Comparison of ENCODE assay signal across 23 cellular contexts in the genomic region with DNA sequence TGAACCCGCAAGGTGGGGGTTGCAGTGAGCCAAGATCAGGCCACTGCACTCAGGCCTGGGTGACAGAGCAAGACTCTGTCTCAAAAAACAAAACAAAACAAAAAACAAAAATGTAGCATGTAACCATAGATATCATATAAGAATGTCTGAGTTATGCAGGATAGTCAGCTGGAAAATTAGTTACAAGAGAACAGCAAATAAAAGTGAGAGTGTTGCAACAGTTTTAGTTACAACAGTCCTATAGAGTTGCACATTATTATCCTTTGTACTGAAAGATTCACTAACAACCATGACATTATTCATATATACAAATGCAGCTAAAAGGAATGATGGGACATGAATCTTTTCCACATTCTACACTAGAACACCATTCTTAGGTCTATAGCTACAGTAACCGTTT.
"Had no signal": no experiment of that assay in that cellular context is flagged by ENCODE, and none has a peak within 500 bp of the region (broad histone marks: within the 10 kb centered on the region; RNA-seq: fewer than 3 reads in every experiment).

No MANE protein-coding gene starts in this region.

- H3K27ac ChIP-seq: SJSA1 had no signal

- ATAC-seq: activated CD4-positive, CD25-positive, alpha-beta regulatory T cell treated with anti-CD3 and anti-CD28 coated beads, Interleukin-2, amount 50 U/mL, for 24 hours; activated CD8-positive, alpha-beta memory T cell treated with anti-CD3 and anti-CD28 coated beads, Interleukin-2, amount 10 ng/mL, durations not matched to agents 7 days and 5 days; PC-3 had no signal

- H3K36me3 ChIP-seq: SJSA1 had no signal

- H3K27me3 ChIP-seq: SJSA1 had no signal

- H3K4me3 ChIP-seq: SJSA1 had no signal

- H3K27me3 Mint-ChIP-seq: activated CD8-positive, alpha-beta memory T cell treated with anti-CD3 and anti-CD28 coated beads, Interleukin-2, amount 10 ng/mL, durations not matched to agents 7 days and 5 days; activated naive CD4-positive, alpha-beta T cell treated with anti-CD3 and anti-CD28 coated beads, Interleukin-2, amount 50 U/mL, for 24 hours; activated T-cell treated with anti-CD3 and anti-CD28 coated beads, Interleukin-2, amount 50 U/mL, for 24 hours; brain; central memory CD8-positive, alpha-beta T cell had no signal

- H3K9me3 Mint-ChIP-seq: activated naive CD4-positive, alpha-beta T cell treated with anti-CD3 and anti-CD28 coated beads, Interleukin-2, amount 50 U/mL, for 24 hours; activated T-cell treated with anti-CD3 and anti-CD28 coated beads, Interleukin-2, amount 50 U/mL, for 24 hours; activated T-helper 1 cell treated with anti-CD3 and anti-CD28 coated beads, Interleukin-12 subunit alpha, Interleukin-12 subunit beta, Interleukin-2, Interleukin-4 antibody, amounts not matched to agents 30 ng/mL and 10 ng/mL and 1 ng/mL, durations not matched to agents 14 hours and 24 hours and 36 hours; central memory CD8-positive, alpha-beta T cell; T-helper 1 cell treated with Interleukin-12 subunit alpha and Interleukin-12 subunit beta and Interleukin-4 antibody, amounts not matched to agents 30 μg/mL and 1 μg/mL, for 36 hours had no signal

- DNase-seq: activated CD4-positive, alpha-beta T cell treated with anti-CD3 and anti-CD28 coated beads for 4 hours; activated CD4-positive, alpha-beta T cell treated with anti-CD3 and anti-CD28 coated beads, Interleukin-2, amount 50 U/mL, for 48 hours; activated CD8-positive, alpha-beta memory T cell treated with anti-CD3 and anti-CD28 coated beads, Interleukin-2, amount 10 ng/mL, durations not matched to agents 7 days and 5 days; activated effector memory CD4-positive, alpha-beta T cell treated with Interleukin-2 at 50 U/mL for 16 hours; activated naive CD4-positive, alpha-beta T cell; activated T-cell treated with anti-CD3 and anti-CD28 coated beads, Interleukin-2, amount 50 U/mL, for 24 hours; amygdala; KG1; NCI-H1105 treated with DMSO at 0.1 percent for 48 hours; NCI-H1436 treated with DMSO at 0.1 percent for 48 hours; NCI-H187; NCI-H2081; NCI-H446; NCI-H524; PC-3; SHP77 had no signal

- H3K4me3 Mint-ChIP-seq: activated CD8-positive, alpha-beta memory T cell treated with anti-CD3 and anti-CD28 coated beads, Interleukin-2, amount 10 ng/mL, durations not matched to agents 7 days and 5 days; activated naive CD4-positive, alpha-beta T cell treated with anti-CD3 and anti-CD28 coated beads, Interleukin-2, amount 50 U/mL, for 24 hours; activated T-cell treated with anti-CD3 and anti-CD28 coated beads, Interleukin-2, amount 50 U/mL, for 24 hours; activated T-helper 1 cell treated with anti-CD3 and anti-CD28 coated beads, Interleukin-12 subunit alpha, Interleukin-12 subunit beta, Interleukin-2, Interleukin-4 antibody, amounts not matched to agents 30 ng/mL and 10 ng/mL and 1 ng/mL, durations not matched to agents 14 hours and 24 hours and 36 hours; brain; central memory CD8-positive, alpha-beta T cell; T-helper 1 cell treated with Interleukin-12 subunit alpha and Interleukin-12 subunit beta and Interleukin-4 antibody, amounts not matched to agents 30 μg/mL and 1 μg/mL, for 36 hours had no signal

- H3K9me3 ChIP-seq: SJSA1 had no signal

- H3K27ac Mint-ChIP-seq: activated CD8-positive, alpha-beta memory T cell treated with anti-CD3 and anti-CD28 coated beads, Interleukin-2, amount 10 ng/mL, durations not matched to agents 7 days and 5 days; activated naive CD4-positive, alpha-beta T cell treated with anti-CD3 and anti-CD28 coated beads, Interleukin-2, amount 50 U/mL, for 24 hours; activated T-cell treated with anti-CD3 and anti-CD28 coated beads, Interleukin-2, amount 50 U/mL, for 24 hours; activated T-helper 1 cell treated with anti-CD3 and anti-CD28 coated beads, Interleukin-12 subunit alpha, Interleukin-12 subunit beta, Interleukin-2, Interleukin-4 antibody, amounts not matched to agents 30 ng/mL and 10 ng/mL and 1 ng/mL, durations not matched to agents 14 hours and 24 hours and 36 hours; T-helper 1 cell treated with Interleukin-12 subunit alpha and Interleukin-12 subunit beta and Interleukin-4 antibody, amounts not matched to agents 30 μg/mL and 1 μg/mL, for 36 hours had no signal
